Comparison of ENCODE assay signal across 7 cellular contexts in genomic region chr2:38535745-38536506, GRCh38.
A peak's percentile ranks its signal among the peaks of the same experiment; 100 is the strongest.
DNase-seq lines count a peak whose midpoint lies in the region; ATAC-seq and TF ChIP-seq lines count a peak whose summit lies in the region.

No MANE protein-coding gene starts in this region.

- peak; percentile 95 for TF ChIP-seq CTCF in GM13976 (IDR thresholded peaks at IDR 0.05; ENCODE audit: borderline replicate concordance, control extremely low read depth, extremely low read depth, insufficient read depth, missing control alignments)
- peak; percentile 95 for TF ChIP-seq CTCF in lower lobe of right lung (IDR thresholded peaks at IDR 0.05)

- H3K9me3 ChIP-seq in lower lobe of right lung = no peaks in the 10 kb centered on the region

- in situ Hi-C loops in GM13976 (cut with MboI; ENCODE audit: low sequenced_read_pairs, unreplicated experiment) = no loop called here

- peaks cover 9% of the 10 kb centered on the region for H3K4me1 ChIP-seq in lower lobe of right lung

- H3K4me3 ChIP-seq in lower lobe of right lung = peak overlapping the region; percentile 64

- no peaks in the 10 kb centered on the region for H3K36me3 ChIP-seq in lower lobe of right lung

- intact Hi-C loops in lower lobe of right lung (cut with DNase I) = no loop called here

- peak; percentile 88 for DNase-seq in GM13976 (ENCODE audit: low spot score)
- peak; percentile 81 for DNase-seq in NCI-H2227 treated with DMSO at 0.1 percent for 48 hours (lab: John Stamatoyannopoulos, UW)
- DNase-seq in activated CD4-positive, alpha-beta T cell treated with anti-CD3 and anti-CD28 coated beads, Interleukin-2, amount 50 U/mL, for 1 hour = peak; percentile 81
- peak; percentile 84 for DNase-seq in dermis blood vessel endothelial cell
- DNase-seq in lower lobe of right lung = peak; percentile 91
- DNase-seq in stimulated activated CD4-positive, alpha-beta T cell treated with anti-CD3 and anti-CD28 coated beads, Interleukin-4, amount 100 ng/mL, for 48 hours (ENCODE audit: low read depth in 2 of 2) = peak; percentile 80 to 88

- no peak overlapping the region for H3K27ac ChIP-seq in lower lobe of right lung

- ATAC-seq in HG02884 (IDR thresholded peaks at IDR 0.05; ENCODE audit: unreplicated experiment) = peak; percentile 56
- ATAC-seq in lower lobe of right lung = peak; percentile 96 to 98

- no peaks in the 10 kb centered on the region for H3K27me3 ChIP-seq in lower lobe of right lung (ENCODE audit: low read depth)
